In the genomic region with DNA sequence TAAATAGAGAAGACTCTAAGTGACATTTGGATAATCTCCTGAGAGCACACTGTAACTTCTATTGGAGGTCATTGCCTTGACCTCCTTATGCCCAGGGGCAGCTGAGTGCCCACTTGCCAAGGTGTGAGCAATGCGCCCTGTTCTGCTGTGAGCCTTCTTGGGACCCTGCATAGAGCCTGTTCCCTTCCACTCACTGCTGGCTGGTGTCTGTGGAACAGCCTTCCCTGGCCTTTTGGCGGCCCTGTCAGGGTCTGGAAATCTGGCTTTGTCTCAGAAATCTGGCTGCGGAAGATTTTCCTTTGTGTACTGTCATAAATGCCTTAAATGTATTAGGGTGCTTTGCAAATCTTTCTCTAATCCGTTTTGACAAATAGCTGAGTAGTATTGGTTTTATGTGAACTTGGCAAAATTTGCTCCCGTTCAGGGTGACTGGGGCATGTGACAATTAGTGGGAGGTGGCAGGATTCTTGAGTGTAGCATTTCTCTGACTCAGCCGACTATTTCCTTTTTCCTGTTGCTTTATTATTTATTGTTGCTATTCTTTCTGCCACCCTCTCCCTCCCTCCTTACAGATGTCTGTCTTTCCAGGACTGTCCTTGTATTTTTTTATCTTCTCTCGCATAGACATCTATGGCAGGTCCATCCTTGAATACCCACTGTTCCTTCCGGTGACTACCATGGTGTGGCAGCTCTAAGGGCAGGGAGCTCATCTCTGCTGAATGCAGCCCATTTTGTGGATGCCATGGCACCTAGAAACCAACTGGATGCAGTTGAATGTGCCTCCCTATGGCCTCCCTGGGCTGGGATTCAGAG, we compare ENCODE assay signal across 9 cellular contexts. TPM values are rescaled to one million over a fixed set of nuclear protein-coding genes. Genes with fewer than 3 reads are reported as not detected.
DNase-seq lines count a peak whose midpoint lies in the region; ATAC-seq, FAIRE-seq and TF ChIP-seq lines count a peak whose summit lies in the region.
"Had no signal": no experiment of that assay in that cellular context is flagged by ENCODE, and none has a peak within 500 bp of the region (broad histone marks: within the 10 kb centered on the region; RNA-seq: fewer than 3 reads in every experiment).

No MANE protein-coding gene starts in this region.

- H2AK5ac ChIP-seq in H1 (ENCODE audit: low read depth, low read length): peak overlapping the region; percentile 53; the same call in 1 of the 2 replicates

- H3K18ac ChIP-seq in H1 (ENCODE audit: extremely low read depth, low read length): no peak overlapping the region

- H3K79me2 ChIP-seq in H1 (ENCODE audit: control insufficient read depth in 1 of 2, insufficient read depth in 2 of 2, low read length in 2 of 2): no peaks in the 10 kb centered on the region

- H3K36me3 ChIP-seq in H1 (ENCODE audit: control insufficient read depth in 2 of 4, insufficient read depth in 4 of 4, low read length in 3 of 4) (no peaks in the 10 kb centered on the region), tibial artery (no peaks in the 10 kb centered on the region)

- intact Hi-C loops in tibial artery (cut with DNase I; ENCODE audit: low total_unique reads): loop anchor here (5.0 kb wide), 1 partner anchor 43 kb away; the partner anchor contains the start of gene LDLRAD4

- H3K23me2 ChIP-seq in H1 (ENCODE audit: low read depth, low read length): no peaks in the 10 kb centered on the region

- no peak overlapping the region for H3K4ac ChIP-seq in H1 (replicated peaks; ENCODE audit: insufficient read length, low read depth, low read length)

- H3K27ac ChIP-seq in H1 (ENCODE audit: low read depth, low read length) (no peak overlapping the region), tibial artery (peak overlapping the region; percentile 71 to 77)

- H3K14ac ChIP-seq in H1 (ENCODE audit: insufficient read length): no peak overlapping the region

- H2BK12ac ChIP-seq in H1 (ENCODE audit: low read depth, low read length): no peak overlapping the region

- no peak overlapping the region for H3K4me2 ChIP-seq in H1 (ENCODE audit: insufficient read depth in 1 of 2, low read depth in 2 of 2, low read length in 2 of 2)

- no peak for TF ChIP-seq POLR2A in H1 (IDR thresholded peaks at IDR 0.05; ENCODE audit: control extremely low read depth in 1 of 2, low read depth in 2 of 2, low read length in 2 of 2)

- H3K23ac ChIP-seq in H1 (ENCODE audit: insufficient read length): no peak overlapping the region

- H3K9me3 ChIP-seq in H1 (ENCODE audit: insufficient read depth in 2 of 2, low read depth in 1 of 2, low read length in 1 of 2): no peaks in the 10 kb centered on the region
- H3K9me3 ChIP-seq in tibial artery: no peaks in the 10 kb centered on the region

- no peaks in the 10 kb centered on the region for H3K27me3 ChIP-seq in H1 (replicated peaks in 1 of 4; ENCODE audit: control insufficient read depth in 3 of 4, extremely low read depth in 1 of 4, insufficient read depth in 3 of 4, low read length in 3 of 4)
- no peaks in the 10 kb centered on the region for H3K27me3 ChIP-seq in tibial artery

- H2BK20ac ChIP-seq in H1 (ENCODE audit: low read length): no peak overlapping the region

- peaks cover 2 to 4% (median 3%) of the 10 kb centered on the region in 4 experiments; a peak in 5 of 7 replicates for H3K4me1 ChIP-seq in H1 (replicated peaks in 1 of 4; ENCODE audit: control insufficient read depth in 3 of 4, insufficient read depth in 4 of 4, low read length in 3 of 4)
- H3K4me1 ChIP-seq in tibial artery: peaks cover 7 to 72% (median 64%) of the 10 kb centered on the region in 4 donors

- CTCF ChIA-PET in H1 (lab: Charles Lee; ENCODE audit: partially characterized antibody): interaction anchor here (1.3 kb wide), 1 partner anchor 242 kb away, joined by 3 read pairs; no protein-coding TSS in a partner anchor

- H4K5ac ChIP-seq in H1 (ENCODE audit: insufficient read length, low read depth, low read length): no peak overlapping the region

- ATAC-seq in GM18868 (IDR thresholded peaks at IDR 0.05; ENCODE audit: unreplicated experiment): no peak
- ATAC-seq: activated CD4-positive, CD25-positive, alpha-beta regulatory T cell treated with anti-CD3 and anti-CD28 coated beads, Interleukin-2, amount 50 U/mL, for 24 hours had no signal

- H3K79me1 ChIP-seq in H1 (ENCODE audit: low read depth, low read length): no peaks in the 10 kb centered on the region

- TF ChIP-seq RAD21 in H1 (IDR thresholded peaks at IDR 0.05 in 1 of 2, conservative IDR thresholded peaks at IDR 0.05 in 1 of 2; ENCODE audit: low read depth in 2 of 2, low read length in 2 of 2): no peak

- no peak overlapping the region for H3K56ac ChIP-seq in H1 (replicated peaks; ENCODE audit: insufficient read length, low read depth, low read length)

- no peak for TF ChIP-seq EP300 in H1 (IDR thresholded peaks at IDR 0.05; ENCODE audit: borderline replicate concordance in 1 of 2, low read depth in 2 of 2, low read length in 2 of 2)

- H4K8ac ChIP-seq in H1 (ENCODE audit: extremely low read depth, insufficient read depth, low read length): no peak overlapping the region

- FAIRE-seq in H1 (lab: Jason Lieb, UNC): no peak

- WGBS in H1 (ENCODE audit: extremely low coverage in 1 of 2, insufficient coverage in 1 of 2, insufficient read length in 1 of 2, insufficient replicate concordance in 2 of 2, low coverage in 1 of 2, low lambda C conversion rate in 2 of 2, missing lambda C conversion rate in 1 of 2), 2 experiments: 85% methylated on average over 8 of the region's 8 CpGs; no CpG with 5 or more reads in 1 of the 2 experiments

- no peak overlapping the region for H4K91ac ChIP-seq in H1 (replicated peaks; ENCODE audit: insufficient read length, low read length)

- no peak overlapping the region for H2BK5ac ChIP-seq in H1 (ENCODE audit: low read depth, low read length)

- no peaks in the 10 kb centered on the region for H4K20me1 ChIP-seq in H1 (replicated peaks in 1 of 2; ENCODE audit: control insufficient read depth in 1 of 2, insufficient read depth in 2 of 2, low read length in 2 of 2)

- no peak overlapping the region for H2AFZ ChIP-seq in H1 (ENCODE audit: low read length)

- H2BK120ac ChIP-seq in H1 (replicated peaks; ENCODE audit: low read depth, low read length): no peak overlapping the region

- POLR2A ChIA-PET in H1 (lab: Charles Lee; ENCODE audit: partially characterized antibody): no interaction called here

- TF ChIP-seq CTCF in H1 (IDR thresholded peaks at IDR 0.05; ENCODE audit: control extremely low read depth in 1 of 3, insufficient read depth in 1 of 3, low read depth in 1 of 3, low read length in 3 of 3) (no peak), tibial artery (IDR thresholded peaks at IDR 0.05) (no peak)

- no peak overlapping the region for H3K9ac ChIP-seq in H1 (replicated peaks in 1 of 4; ENCODE audit: extremely low read depth in 1 of 4, low read depth in 3 of 4, low read length in 3 of 4)

- no peak overlapping the region for H3K4me3 ChIP-seq in H1 (ENCODE audit: extremely low read depth in 1 of 4, insufficient read depth in 2 of 4, low read depth in 3 of 4, low read length in 4 of 4)
- peak overlapping the region in 1 of 2 donors; percentile 9 for H3K4me3 ChIP-seq in tibial artery

- DNase-seq in activated CD8-positive, alpha-beta memory T cell treated with anti-CD3 and anti-CD28 coated beads for 24 hours: peak; percentile 42
- no peak for DNase-seq in activated CD8-positive, alpha-beta memory T cell treated with anti-CD3 and anti-CD28 coated beads, Interleukin-2, amount 50 U/mL, for 4 hours
- DNase-seq in H1 (ENCODE audit: low read depth in 1 of 2, low spot score in 2 of 2) (no peak), mesenteric fat pad (ENCODE audit: low spot score) (peak; percentile 67), tibial artery (peak in 1 of 2 donors; percentile 60), OCI-M1 (lab: John Stamatoyannopoulos, UW) (no peak), cerebellum (ENCODE audit: low spot score) (no peak)

- H2BK15ac ChIP-seq in H1 (ENCODE audit: low read length): no peak overlapping the region

TF ChIP-seq in H1, 55 proteins besides CTCF, POLR2A, EP300 and RAD21:
- no peak for TF ChIP-seq ZNF274 (IDR thresholded peaks at IDR 0.05; ENCODE audit: borderline replicate concordance, extremely low read depth, low read length)
TF ChIP-seq in H1: peak in this region for 0.

RNA-seq across cellular contexts. Expression of gene LDLRAD4, which starts 41.8 kb away (rescaled TPM):
- 1.2 and 1.4 TPM in 2 replicates for total RNA-seq in H1 (2021; fragmentation: NEBNext Ultra II Directional; extraction: Animal tissue kit (Norgen Biotek cat#: 25700))
- 0.77 and 1.1 TPM in 2 replicates for polyA plus RNA-seq in H1 (2011; rRNA removed)
- polyA plus RNA-seq in H1 (2011; cell fraction: cytosol; rRNA removed): 0.88 TPM
- 1.6 TPM for polyA plus RNA-seq in H1 (2011; cell fraction: nucleus; rRNA removed)
- 0.51 to 0.81 TPM (median 0.66 TPM) in 4 replicates for polyA plus RNA-seq in H1 (2012, experiment 1 of 2)
- polyA plus RNA-seq in H1 (2012, experiment 2 of 2): 0.22 TPM
- 0.57 TPM for polyA plus RNA-seq in H1 (2013, experiment 1 of 2)
- 0.46 TPM for polyA plus RNA-seq in H1 (2013, experiment 2 of 2)
- polyA minus RNA-seq in H1 (2011; rRNA and poly(A)+ RNA removed): 0.68 and 1.8 TPM in 2 replicates
- polyA minus RNA-seq in H1 (2011; cell fraction: cytosol; rRNA and poly(A)+ RNA removed): 1.0 TPM
- 4.1 TPM for polyA minus RNA-seq in H1 (2011; cell fraction: nucleus; rRNA and poly(A)+ RNA removed)
- 39.6 TPM for total RNA-seq in mesenteric fat pad
- 81.6 TPM for total RNA-seq in cerebellum

Comparison
In these comparisons a context has a peak if more than half of its experiments do, and no peak if none do; other contexts are left out.
1. DNase-seq: peak in activated CD8-positive, alpha-beta memory T cell treated with anti-CD3 and anti-CD28 coated beads for 24 hours (single experiment) and mesenteric fat pad (single experiment); none in activated CD8-positive, alpha-beta memory T cell treated with anti-CD3 and anti-CD28 coated beads, Interleukin-2, amount 50 U/mL, for 4 hours (single experiment), H1 (0 of 2), OCI-M1 (single experiment) and cerebellum (single experiment).
2. RNA of gene LDLRAD4, which starts 41.8 kb away (total RNA-seq): 81.6 TPM in cerebellum (single experiment) and 39.6 TPM in mesenteric fat pad (single experiment); 1.2 to 1.4 TPM in H1; every median in the first group is over 10 times any median in the second.